In the genomic region with DNA sequence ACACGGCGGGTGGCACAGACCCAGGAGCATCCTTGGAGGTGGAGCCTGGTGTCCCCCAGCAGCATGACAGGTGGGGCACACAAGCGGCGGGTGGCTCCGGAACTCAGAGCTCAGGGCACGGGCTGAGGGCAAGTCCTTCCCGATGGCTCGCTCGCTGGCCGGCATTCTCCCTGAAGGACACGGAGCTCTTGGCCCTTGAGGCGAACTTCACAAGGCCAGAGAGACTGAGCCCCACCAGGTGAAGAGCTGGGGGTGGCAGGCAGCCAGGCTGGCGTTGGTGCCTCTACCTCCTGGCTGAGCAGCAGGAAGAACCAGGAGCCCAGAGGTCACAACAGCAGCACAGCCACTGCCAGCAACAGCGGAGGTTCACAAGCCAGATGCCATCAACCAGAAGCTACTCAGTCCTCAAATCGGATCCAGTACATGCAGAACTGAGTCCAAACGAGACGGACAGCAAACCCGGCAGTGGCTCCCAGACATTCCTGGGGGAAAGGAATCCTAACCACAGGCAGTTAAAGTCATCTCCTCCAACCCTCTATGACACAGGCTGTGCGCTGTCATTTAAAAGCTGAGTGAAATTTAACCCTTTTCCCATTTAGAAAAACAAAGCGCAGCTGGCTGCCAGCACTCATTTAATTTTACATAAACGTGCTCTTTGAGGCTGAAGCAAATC, we compare ENCODE assay signal across 14 cellular contexts. TPM values are rescaled to one million over a fixed set of nuclear protein-coding genes. Genes with fewer than 3 reads are reported as not detected.
DNase-seq lines count a peak whose midpoint lies in the region; ATAC-seq and TF ChIP-seq lines count a peak whose summit lies in the region.
"Had no signal": no experiment of that assay in that cellular context is flagged by ENCODE, and none has a peak within 500 bp of the region (broad histone marks: within the 10 kb centered on the region; RNA-seq: fewer than 3 reads in every experiment).

No MANE protein-coding gene starts in this region.

- peak; percentile 61 for DNase-seq in AG09309 (ENCODE audit: low read depth)
- DNase-seq in LHCN-M2 (ENCODE audit: low read depth): peak; percentile 86
- DNase-seq in fibroblast of gingiva (ENCODE audit: low read depth): peak; percentile 64
- peak; percentile 19 for DNase-seq in skeletal muscle cell (ENCODE audit: low read depth)
- no peak for DNase-seq in T-helper 1 cell
- DNase-seq in NCI-H1417 treated with DMSO at 0.1 percent for 48 hours (lab: John Stamatoyannopoulos, UW): no peak
- no peak for DNase-seq in gastrocnemius medialis
- DNase-seq: BE2C, heart left ventricle, left lung, PC-9, upper lobe of left lung had no signal

- H3K9me3 ChIP-seq in gastrocnemius medialis: no peaks in the 10 kb centered on the region
- H3K9me3 ChIP-seq: ascending aorta, BE2C, heart left ventricle, left lung, upper lobe of left lung had no signal

- intact Hi-C loops in gastrocnemius medialis (cut with DNase I; ENCODE audit: low total_unique reads): no loop called here

- no peaks in the 10 kb centered on the region for H3K36me3 ChIP-seq in gastrocnemius medialis
- H3K36me3 ChIP-seq: ascending aorta, BE2C had no signal

- no peaks in the 10 kb centered on the region for H3K27me3 ChIP-seq in gastrocnemius medialis
- H3K27me3 ChIP-seq: ascending aorta, BE2C, heart left ventricle, left lung, upper lobe of left lung had no signal

- TF ChIP-seq POLR2A in gastrocnemius medialis (IDR thresholded peaks at IDR 0.05): no peak

- H3K4me3 ChIP-seq in AG09309 (ENCODE audit: control insufficient read depth, low read depth, low read length) (peak overlapping the region; percentile 8; the same call in 1 of the 2 replicates), skeletal muscle cell (ENCODE audit: low read depth, low read length) (no peak overlapping the region), gastrocnemius medialis (no peak overlapping the region)
- H3K4me3 ChIP-seq: heart left ventricle, left lung, PC-9, upper lobe of left lung had no signal

- no peaks in the 10 kb centered on the region for H3K4me1 ChIP-seq in gastrocnemius medialis
- H3K4me1 ChIP-seq: BE2C, left lung, upper lobe of left lung had no signal

- ATAC-seq in GM18870 (IDR thresholded peaks at IDR 0.05; ENCODE audit: unreplicated experiment) (no peak), gastrocnemius medialis (no peak)
- ATAC-seq: heart left ventricle, left lung had no signal

- no peak overlapping the region for H3K27ac ChIP-seq in gastrocnemius medialis
- H3K27ac ChIP-seq: heart left ventricle, PC-9, upper lobe of left lung had no signal

- TF ChIP-seq CTCF in AG09309 (IDR thresholded peaks at IDR 0.05; ENCODE audit: control insufficient read depth, insufficient read depth, low read depth, low read length, missing control alignments) (no peak), gastrocnemius medialis (IDR thresholded peaks at IDR 0.05 in 4 of 5, conservative IDR thresholded peaks at IDR 0.05 in 1 of 5) (no peak)

- in situ Hi-C loops in gastrocnemius medialis (cut with MboI; ENCODE audit: low sequenced_read_pairs in 4 of 4): loop anchor here in 1 of 4 donors (25.0 kb wide), 1 partner anchor 426 kb away; no protein-coding TSS in a partner anchor

RNA-seq across cellular contexts. Expression of gene NPHP4, which starts 54.0 kb away (rescaled TPM):
- total RNA-seq in LHCN-M2 (2014; rRNA removed) (4.5 and 4.7 TPM in 2 replicates), gastrocnemius medialis (10 to 100 TPM in 1 of 4 donors, 1 to 10 TPM in 3; 1.1 to 10.4 (median 1.8) TPM)
- polyA plus RNA-seq in LHCN-M2 (2012): 3.8 TPM

Comparison
In these comparisons a context has a peak if more than half of its experiments do, and no peak if none do; other contexts are left out.
1. DNase-seq: peak in AG09309 (single experiment), LHCN-M2 (single experiment), fibroblast of gingiva (single experiment) and skeletal muscle cell (single experiment); none in T-helper 1 cell (0 of 5), NCI-H1417 treated with DMSO at 0.1 percent for 48 hours (single experiment) and gastrocnemius medialis (0 of 2).